27 cellular contexts compared by ENCODE assay signal in the genomic region with DNA sequence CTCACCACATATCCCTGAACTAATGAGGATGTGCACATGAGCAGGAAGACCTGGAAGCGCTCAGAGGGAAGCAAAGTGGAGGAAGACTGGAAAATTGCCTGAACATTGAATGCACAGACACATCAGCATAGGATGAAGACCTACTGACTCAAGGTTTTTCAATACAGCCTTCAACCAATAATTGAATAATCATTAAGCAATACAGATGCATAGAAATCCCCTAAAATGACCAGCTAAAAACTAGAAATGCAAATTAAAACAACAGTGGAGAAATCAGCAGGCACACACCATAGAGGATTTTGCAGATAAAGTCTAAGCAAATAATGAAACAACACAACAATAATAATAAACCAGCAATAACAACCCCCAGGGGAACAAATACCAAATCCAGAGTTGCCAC.
"Had no signal": no experiment of that assay in that cellular context is flagged by ENCODE, and none has a peak within 500 bp of the region (broad histone marks: within the 10 kb centered on the region; RNA-seq: fewer than 3 reads in every experiment).

No MANE protein-coding gene starts in this region.

- ATAC-seq: esophagus mucosa; gastrocnemius medialis; left ventricle myocardium superior; lower lobe of right lung; naive thymus-derived CD4-positive, alpha-beta T cell; sciatic nerve; stimulated activated effector memory CD8-positive, alpha-beta T cell treated with anti-CD3 and anti-CD28 coated beads, Interleukin-12 subunit alpha, Interleukin-12 subunit beta, amount 100 ng/mL, for 72 hours had no signal

- H3K36me3 ChIP-seq: colonic mucosa, gastrocnemius medialis, lower lobe of right lung, prostate gland, right atrium auricular region, thoracic aorta, upper lobe of left lung had no signal

- H3K4me2 ChIP-seq: neural progenitor cell, smooth muscle cell had no signal

- H2AFZ ChIP-seq: neural progenitor cell, parathyroid adenoma had no signal

- H3K27me3 ChIP-seq: colonic mucosa, gastrocnemius medialis, neural progenitor cell, right atrium auricular region, stomach, tibial nerve, upper lobe of left lung had no signal

- DNase-seq: colonic mucosa; effector CD8-positive, alpha-beta T cell; endodermal cell; foreskin fibroblast; gastrocnemius medialis; head of caudate nucleus; left ventricle myocardium superior; lower lobe of right lung; midbrain; naive thymus-derived CD4-positive, alpha-beta T cell; stimulated activated CD4-positive, alpha-beta T cell treated with anti-CD3 and anti-CD28 coated beads, Interleukin-12 subunit alpha, Interleukin-12 subunit beta, amount 100 ng/mL, for 4 hours; stimulated activated CD4-positive, alpha-beta T cell treated with anti-CD3 and anti-CD28 coated beads, Interleukin-1b, Interleukin-23, amount 100 ng/mL, for 48 hours; stimulated activated CD4-positive, alpha-beta T cell treated with anti-CD3 and anti-CD28 coated beads, Interleukin-4, amount 100 ng/mL, for 1 hour; stimulated activated naive CD4-positive, alpha-beta T cell treated with Interleukin-2 at 50 U/mL for 16 hours; stomach; upper lobe of left lung had no signal

- H3K4me1 ChIP-seq: colonic mucosa, gastrocnemius medialis, lower lobe of right lung, parathyroid adenoma, prostate gland, right atrium auricular region, stomach, tibial nerve, upper lobe of left lung had no signal

- H3K9ac ChIP-seq: neural progenitor cell, parathyroid adenoma had no signal

- H3K4me3 ChIP-seq: colonic mucosa, gastrocnemius medialis, lower lobe of right lung, neural progenitor cell, prostate gland, right atrium auricular region, smooth muscle cell, stomach, thoracic aorta, tibial nerve, upper lobe of left lung had no signal

- H3K27ac ChIP-seq: colonic mucosa, epithelial cell of prostate, gastrocnemius medialis, lower lobe of right lung, neural progenitor cell, parathyroid adenoma, prostate gland, right atrium auricular region, stomach, thoracic aorta, tibial nerve, upper lobe of left lung had no signal

- H3K9me3 ChIP-seq: gastrocnemius medialis, prostate gland had no signal

- H3K79me2 ChIP-seq: parathyroid adenoma had no signal
